ENCODE assay signal across 16 cellular contexts in the genomic region with DNA sequence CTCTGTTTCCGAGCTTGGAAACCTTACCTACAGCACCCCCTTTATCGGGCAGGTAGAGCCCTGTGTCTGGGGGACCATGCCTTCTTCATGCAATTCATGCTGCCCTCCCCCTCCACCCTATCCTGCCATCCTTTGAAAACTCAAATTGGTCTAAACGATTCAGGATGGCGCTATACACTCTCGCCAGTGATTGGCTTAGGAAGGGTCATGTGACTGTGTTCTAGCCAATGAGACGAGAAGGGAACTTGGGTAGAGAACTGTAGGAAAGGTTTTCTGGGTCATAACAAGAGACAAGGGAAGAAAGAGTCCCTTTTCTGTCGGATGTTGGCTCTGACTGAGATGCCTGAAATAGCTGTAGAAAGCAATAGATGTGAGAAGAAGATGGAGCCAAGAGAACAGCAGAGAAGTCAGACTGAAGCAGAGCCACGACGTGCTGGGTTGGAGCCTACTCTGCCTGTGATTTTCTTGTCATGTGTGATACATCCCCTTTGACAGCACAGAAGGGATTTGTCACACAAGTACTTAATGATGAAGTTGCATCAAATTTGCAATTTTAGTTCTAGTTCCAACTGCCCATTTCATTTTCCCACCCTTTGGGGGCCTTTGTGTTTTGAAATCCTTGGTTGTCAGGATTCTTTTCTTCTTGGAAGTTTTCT.
"Had no signal": no experiment of that assay in that cellular context is flagged by ENCODE, and none has a peak within 500 bp of the region (broad histone marks: within the 10 kb centered on the region; RNA-seq: fewer than 3 reads in every experiment).

No MANE protein-coding gene starts in this region.

- H3K27me3 ChIP-seq: ascending aorta, dorsolateral prefrontal cortex, gastrocnemius medialis had no signal

- H3K36me3 ChIP-seq: ascending aorta, gastrocnemius medialis had no signal

- H3K4me1 ChIP-seq: ascending aorta had no signal

- H3K27ac ChIP-seq: ascending aorta, gastrocnemius medialis had no signal

- H3K4me3 ChIP-seq: ascending aorta, dorsolateral prefrontal cortex, gastrocnemius medialis had no signal

- H3K9me3 ChIP-seq: ascending aorta, gastrocnemius medialis had no signal

- DNase-seq: activated CD4-positive, alpha-beta T cell treated with anti-CD3 and anti-CD28 coated beads, Interleukin-2, amount 50 U/mL, for 4 hours; activated CD4-positive, CD25-positive, alpha-beta regulatory T cell treated with anti-CD3 and anti-CD28 coated beads, Interleukin-2, amount 50 U/mL, for 72 hours; activated naive CD4-positive, alpha-beta T cell treated with anti-CD3 and anti-CD28 coated beads for 36 hours; activated T-cell treated with anti-CD3 and anti-CD28 coated beads for 4 hours; erythroblast; gastrocnemius medialis; islet precursor cell; mesendoderm; natural killer cell; stimulated activated CD4-positive, alpha-beta T cell treated with anti-CD3 and anti-CD28 coated beads, Interleukin-15, amount 100 ng/mL, for 24 hours; stimulated activated CD4-positive, alpha-beta T cell treated with anti-CD3 and anti-CD28 coated beads, Interleukin-4, amount 100 ng/mL, for 1 hour; stimulated activated naive CD4-positive, alpha-beta T cell; trophoblast cell had no signal

- ATAC-seq: activated T-helper 17 cell treated with anti-CD3 and anti-CD28 coated beads, Interleukin-2, amount 50 U/mL, for 72 hours; natural killer cell had no signal
